In genomic region chr7:22438994-22439393, GRCh38 we compare ENCODE assay signal across 22 cellular contexts.
DNase-seq lines count a peak whose midpoint lies in the region; ATAC-seq, FAIRE-seq and TF ChIP-seq lines count a peak whose summit lies in the region.
"Had no signal": no experiment of that assay in that cellular context is flagged by ENCODE, and none has a peak within 500 bp of the region (broad histone marks: within the 10 kb centered on the region; RNA-seq: fewer than 3 reads in every experiment).

No MANE protein-coding gene starts in this region.

- WGBS in suprapubic skin, result 83% methylated on average over 3 of the region's 3 CpGs
- 58 to 73% (median 72%) methylated on average over 3 of the region's 3 CpGs for WGBS in small intestine, 3 donors

- FAIRE-seq in small intestine (lab: Jason Lieb, UNC), result no peak
- FAIRE-seq: endometrium, frontal cortex had no signal

- H3K9me3 Mint-ChIP-seq in naive B cell, result peaks cover 0 to 12% (median 6%) of the 10 kb centered on the region in 7 donors
- H3K9me3 Mint-ChIP-seq: central memory CD8-positive, alpha-beta T cell; GM23338 had no signal

- H3K9me3 ChIP-seq in suprapubic skin, result no peaks in the 10 kb centered on the region
- no peaks in the 10 kb centered on the region for H3K9me3 ChIP-seq in small intestine (ENCODE audit: control insufficient read depth, low read depth)
- H3K9me3 ChIP-seq: right lobe of liver, uterus had no signal

- TF ChIP-seq EP300 in suprapubic skin (IDR thresholded peaks at IDR 0.05), result no peak

- H3K36me3 ChIP-seq in suprapubic skin (no peaks in the 10 kb centered on the region), small intestine (ENCODE audit: control insufficient read depth in 2 of 2, insufficient read depth in 2 of 2, low read length in 2 of 2) (no peaks in the 10 kb centered on the region)
- H3K36me3 ChIP-seq: right lobe of liver, uterus had no signal

- ATAC-seq in GM19035 (IDR thresholded peaks at IDR 0.05; ENCODE audit: unreplicated experiment) (peak; percentile 58), GM21717 (IDR thresholded peaks at IDR 0.05; ENCODE audit: unreplicated experiment) (peak; percentile 42), HG03139 (IDR thresholded peaks at IDR 0.05; ENCODE audit: unreplicated experiment) (peak; percentile 56), naive B cell (ENCODE audit: low read depth in 2 of 2) (peak; percentile 82 to 83), HG03097 (IDR thresholded peaks at IDR 0.05; ENCODE audit: low FRiP score, unreplicated experiment) (no peak)
- ATAC-seq: GM23338, Panc1, right lobe of liver had no signal

- peaks cover 54 to 70% (median 67%) of the 10 kb centered on the region in 3 donors for H3K4me1 Mint-ChIP-seq in naive B cell
- H3K4me1 Mint-ChIP-seq: central memory CD8-positive, alpha-beta T cell had no signal

- no peaks in the 10 kb centered on the region for H3K27me3 ChIP-seq in suprapubic skin
- H3K27me3 ChIP-seq in small intestine (ENCODE audit: control insufficient read depth in 2 of 2, insufficient read depth in 2 of 2, low read length in 2 of 2), result no peaks in the 10 kb centered on the region
- H3K27me3 ChIP-seq: right lobe of liver, uterus had no signal

- H3K27ac Mint-ChIP-seq in naive B cell, result peak overlapping the region in 5 of 6 donors; percentile 27 to 84 (median 64)
- H3K27ac Mint-ChIP-seq: GM23338, IgD-negative memory B cell had no signal

- H3K4me1 ChIP-seq in suprapubic skin (peaks cover 13% of the 10 kb centered on the region), small intestine (ENCODE audit: control insufficient read depth in 2 of 2, insufficient read depth in 1 of 2, low read depth in 1 of 2, low read length in 1 of 2) (no peaks in the 10 kb centered on the region)
- H3K4me1 ChIP-seq: right lobe of liver, uterus had no signal

- no peak for TF ChIP-seq CTCF in suprapubic skin (IDR thresholded peaks at IDR 0.05)

- peak overlapping the region in 6 of 8 donors; percentile 2 to 64 (median 36) for H3K4me3 Mint-ChIP-seq in naive B cell
- H3K4me3 Mint-ChIP-seq: central memory CD8-positive, alpha-beta T cell; GM23338; IgD-negative memory B cell; neural crest cell had no signal

- no peak overlapping the region for H3K27ac ChIP-seq in suprapubic skin
- no peak overlapping the region for H3K27ac ChIP-seq in small intestine (ENCODE audit: low read depth in 1 of 2, low read length in 1 of 2)
- H3K27ac ChIP-seq: right lobe of liver, uterus had no signal

- H3K4me3 ChIP-seq in suprapubic skin (no peak overlapping the region), small intestine (ENCODE audit: low read depth in 1 of 2, low read length in 2 of 2) (no peak overlapping the region)
- H3K4me3 ChIP-seq: GM23338, right lobe of liver, uterus had no signal

- H3K27me3 Mint-ChIP-seq in naive B cell, result no peaks in the 10 kb centered on the region
- H3K27me3 Mint-ChIP-seq: IgD-negative memory B cell had no signal

- TF ChIP-seq POLR2A in suprapubic skin (IDR thresholded peaks at IDR 0.05), result no peak

- peaks cover 8 to 11% of the 10 kb centered on the region in 2 donors for H3K36me3 Mint-ChIP-seq in naive B cell
- H3K36me3 Mint-ChIP-seq: IgD-negative memory B cell had no signal

- DNase-seq in naive B cell, result peak; percentile 26
- no peak for DNase-seq in suprapubic skin (ENCODE audit: low spot score in 2 of 2)
- no peak for DNase-seq in small intestine
- DNase-seq: activated CD4-positive, alpha-beta T cell treated with anti-CD3 and anti-CD28 coated beads for 1 hour; DMS79; mesenchymal stem cell; NCI-H1105 treated with DMSO at 0.1 percent for 48 hours; NCI-H446 treated with DMSO at 0.1 percent for 48 hours; right lobe of liver; stimulated activated CD4-positive, alpha-beta T cell treated with anti-CD3 and anti-CD28 coated beads, Interleukin-4, amount 100 ng/mL, for 24 hours; uterus had no signal
